Comparison of ENCODE assay signal across 19 cellular contexts in the genomic region with DNA sequence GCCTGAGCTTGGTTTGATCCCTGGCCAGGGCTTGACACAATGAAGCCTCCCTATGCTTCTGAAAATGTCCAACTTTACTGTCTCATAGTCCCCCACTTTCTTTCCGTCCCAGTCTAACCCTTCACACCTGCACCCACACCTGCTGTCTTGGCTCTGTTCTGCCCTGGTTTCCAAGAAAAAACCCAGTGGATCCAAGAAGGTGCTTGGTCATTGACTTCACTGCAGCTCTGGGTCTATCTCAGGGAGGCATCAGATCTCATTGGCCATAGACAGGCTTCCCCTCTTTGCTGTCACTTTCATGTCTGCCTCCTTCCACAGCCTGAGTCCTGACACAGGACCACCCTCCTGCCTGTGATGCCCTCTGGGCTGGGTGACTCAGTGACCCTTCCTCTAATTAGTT.
"Had no signal": no experiment of that assay in that cellular context is flagged by ENCODE, and none has a peak within 500 bp of the region (broad histone marks: within the 10 kb centered on the region; RNA-seq: fewer than 3 reads in every experiment).

No MANE protein-coding gene starts in this region.

- ATAC-seq: esophagus mucosa, gastrocnemius medialis, left ventricle myocardium superior, lower lobe of right lung, right lobe of liver had no signal

- H3K36me3 Mint-ChIP-seq: neural progenitor cell had no signal

- H3K4me3 Mint-ChIP-seq: dendritic cell treated with granulocyte-macrophage colony-stimulating factor and Interleukin-4, amounts not matched to agents 40 ng/mL and 50 ng/mL, for 4 days; endodermal cell; nephron; neural progenitor cell had no signal

- H3K27ac Mint-ChIP-seq: dendritic cell treated with granulocyte-macrophage colony-stimulating factor and Interleukin-4, amounts not matched to agents 40 ng/mL and 50 ng/mL, for 4 days; endodermal cell; neural progenitor cell; progenitor cell of endocrine pancreas had no signal

- DNase-seq: effector CD8-positive, alpha-beta T cell; endodermal cell; foreskin fibroblast; gastrocnemius medialis; head of caudate nucleus; left ventricle myocardium superior; lower lobe of right lung; right lobe of liver; small intestine; stimulated activated CD4-positive, alpha-beta T cell treated with anti-CD3 and anti-CD28 coated beads, Interleukin-15, amount 100 ng/mL, for 24 hours; stimulated activated CD4-positive, alpha-beta T cell treated with anti-CD3 and anti-CD28 coated beads, Interleukin-2, amount 100 ng/mL, for 48 hours; stimulated activated naive CD4-positive, alpha-beta T cell treated with Interleukin-2 at 50 U/mL for 16 hours; stomach; trophoblast cell had no signal

- H3K9me3 Mint-ChIP-seq: dendritic cell treated with granulocyte-macrophage colony-stimulating factor and Interleukin-4, amounts not matched to agents 40 ng/mL and 50 ng/mL, for 4 days; endodermal cell; nephron; neural progenitor cell had no signal
